Comparison of ENCODE assay signal across 21 cellular contexts in the genomic region with DNA sequence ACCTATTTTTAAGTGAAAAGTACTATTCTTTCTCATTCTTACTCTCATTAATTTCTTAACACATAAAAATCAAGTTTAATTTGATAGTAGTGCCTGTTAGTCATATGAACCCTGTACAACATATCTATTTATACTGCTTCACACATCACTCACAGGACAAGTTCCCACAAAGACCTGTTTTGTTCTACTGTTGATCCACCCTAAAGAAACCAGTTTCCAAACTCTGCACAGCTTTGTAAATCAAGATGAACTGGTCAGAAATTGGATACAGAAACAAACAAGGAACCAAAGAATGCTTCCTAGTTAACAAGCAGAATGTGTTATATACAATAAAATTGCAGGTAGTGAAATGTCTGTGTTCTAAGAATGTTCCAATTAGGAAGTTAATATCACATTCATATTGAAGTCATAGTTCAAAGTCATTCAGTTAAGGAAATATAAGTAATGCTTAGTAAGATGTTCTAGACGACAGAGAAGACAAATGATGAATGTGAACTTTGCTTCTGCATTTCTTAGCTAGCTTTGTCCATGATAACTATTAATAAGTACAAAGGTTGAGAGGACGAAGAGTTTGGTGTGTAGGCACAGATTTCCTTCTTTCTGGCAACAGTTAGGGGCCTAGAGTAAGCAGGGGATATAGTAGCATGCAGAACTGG. TPM values are rescaled to one million over a fixed set of nuclear protein-coding genes. Genes with fewer than 3 reads are reported as not detected.
DNase-seq lines count a peak whose midpoint lies in the region; ATAC-seq and TF ChIP-seq lines count a peak whose summit lies in the region.
"Had no signal": no experiment of that assay in that cellular context is flagged by ENCODE, and none has a peak within 500 bp of the region (broad histone marks: within the 10 kb centered on the region; RNA-seq: fewer than 3 reads in every experiment).

No MANE protein-coding gene starts in this region.

- no peak overlapping the region for H2BK5ac ChIP-seq in H9 (ENCODE audit: insufficient read length, low read length)

- no peak overlapping the region for H3K14ac ChIP-seq in H9 (ENCODE audit: insufficient read depth, low read length)

- H2BK120ac ChIP-seq in H9 (ENCODE audit: low read depth, low read length, poor library complexity, severe bottlenecking) = no peak overlapping the region

- no peak overlapping the region for H2BK12ac ChIP-seq in H9 (ENCODE audit: insufficient read length, low read depth, low read length)

- no peak overlapping the region for H3K4me3 ChIP-seq in skeletal muscle tissue (ENCODE audit: low read length in 3 of 3)
- H3K4me3 ChIP-seq: sigmoid colon had no signal

- no peak overlapping the region for H2AFZ ChIP-seq in H9 (ENCODE audit: low read length)

- H3K27ac ChIP-seq in H9 (ENCODE audit: insufficient read length, low read depth, low read length) (no peak overlapping the region), skeletal muscle tissue (ENCODE audit: low read depth, low read length) (peak overlapping the region; percentile 11)
- H3K27ac ChIP-seq: sigmoid colon had no signal

- no CpG with 5 or more reads among the region's 2 CpGs for WGBS in H9 (ENCODE audit: extremely low coverage, insufficient read length, low lambda C conversion rate)

- no peaks in the 10 kb centered on the region for H3K27me3 Mint-ChIP-seq in H9 (ENCODE audit: low read depth)
- H3K27me3 Mint-ChIP-seq in WTC11 (ENCODE audit: low read depth) = no peaks in the 10 kb centered on the region
- H3K27me3 Mint-ChIP-seq in immature natural killer cell (ENCODE audit: low read depth in 3 of 3) = no peaks in the 10 kb centered on the region
- H3K27me3 Mint-ChIP-seq in activated T-cell treated with anti-CD3 and anti-CD28 coated beads, Interleukin-2, amount 50 U/mL, for 24 hours = no peaks in the 10 kb centered on the region
- H3K27me3 Mint-ChIP-seq: activated naive CD8-positive, alpha-beta T cell; natural killer cell treated with Interleukin-12 subunit alpha and Interleukin-12 subunit beta and Interleukin-15 and Interleukin-18, amount 100 ng/mL, for 72 hours had no signal

- no peak overlapping the region for H4K8ac ChIP-seq in H9 (replicated peaks; ENCODE audit: insufficient read length, low read depth, low read length)

- CTCF ChIA-PET in WTC11 (lab: Charles Lee) = interaction anchor here (1.9 kb wide), 1 partner anchor 80 kb away, joined by 4 read pairs; no protein-coding TSS in a partner anchor

- H3K23ac ChIP-seq in H9 (ENCODE audit: insufficient read length, low read depth, low read length) = no peak overlapping the region

- H3K56ac ChIP-seq in H9 (ENCODE audit: insufficient read length, low read depth, low read length) = no peak overlapping the region

- H3K9ac ChIP-seq in H9 (ENCODE audit: extremely low read depth, insufficient read length, low read length) (no peak overlapping the region), skeletal muscle tissue (ENCODE audit: low read depth in 1 of 3, low read length in 3 of 3) (no peak overlapping the region)

- no peaks in the 10 kb centered on the region for H3K79me1 ChIP-seq in H9 (ENCODE audit: insufficient read depth, low read depth, low read length, poor library complexity, severe bottlenecking)

- H3K9me3 ChIP-seq in H9 (ENCODE audit: control insufficient read depth, low read depth, low read length) (no peaks in the 10 kb centered on the region), skeletal muscle tissue (ENCODE audit: control insufficient read depth in 3 of 3, low read length in 3 of 3) (no peaks in the 10 kb centered on the region)
- H3K9me3 ChIP-seq: sigmoid colon had no signal

- H2BK15ac ChIP-seq in H9 (ENCODE audit: low read depth, low read length) = no peak overlapping the region

- no peak overlapping the region for H2AK5ac ChIP-seq in H9 (ENCODE audit: insufficient read length, low read length)

- no peaks in the 10 kb centered on the region for H3K36me3 ChIP-seq in skeletal muscle tissue (ENCODE audit: control insufficient read depth in 3 of 3, insufficient read depth in 3 of 3, low read length in 3 of 3)
- H3K36me3 ChIP-seq: sigmoid colon had no signal

- no peak overlapping the region for H2BK20ac ChIP-seq in H9 (ENCODE audit: low read depth, low read length, poor library complexity, severe bottlenecking)

- intact Hi-C loops in Right ventricle myocardium inferior (cut with DNase I) = no loop called here

- no peak overlapping the region for H3K4me2 ChIP-seq in H9 (ENCODE audit: insufficient read depth, insufficient read length, low read length)

- no peaks in the 10 kb centered on the region for H4K20me1 ChIP-seq in H9 (ENCODE audit: control insufficient read depth, insufficient read depth, insufficient read length)

- H3K36me3 Mint-ChIP-seq in H9 (ENCODE audit: insufficient read depth in 1 of 3, low read depth in 3 of 3) (peaks cover 3 to 14% (median 8%) of the 10 kb centered on the region in 3 experiments; a peak in 6 of 7 replicates), WTC11 (peaks cover 5% of the 10 kb centered on the region), immature natural killer cell (peaks cover 0 to 17% (median 11%) of the 10 kb centered on the region in 3 donors)
- H3K36me3 Mint-ChIP-seq in activated T-cell treated with anti-CD3 and anti-CD28 coated beads, Interleukin-2, amount 50 U/mL, for 24 hours (ENCODE audit: low read depth) = peaks cover 18% of the 10 kb centered on the region
- H3K36me3 Mint-ChIP-seq: natural killer cell treated with Interleukin-12 subunit alpha and Interleukin-12 subunit beta and Interleukin-15 and Interleukin-18, amount 100 ng/mL, for 72 hours had no signal

- H3K4me1 ChIP-seq in H9 (ENCODE audit: insufficient read depth, low read length) (no peaks in the 10 kb centered on the region), skeletal muscle tissue (ENCODE audit: control insufficient read depth in 3 of 3, insufficient read depth in 3 of 3, low read length in 3 of 3) (peaks cover 14 to 16% (median 15%) of the 10 kb centered on the region in 3 donors)

- H3K23me2 ChIP-seq in H9 (ENCODE audit: insufficient read length, low read depth, low read length, poor library complexity, severe bottlenecking) = no peaks in the 10 kb centered on the region

- H3K79me2 ChIP-seq in H9 (ENCODE audit: insufficient read depth, low read length) = peaks cover 2% of the 10 kb centered on the region; the same call in 1 of the 2 replicates

- no peak overlapping the region for H4K5ac ChIP-seq in H9 (ENCODE audit: insufficient read length, low read depth, low read length)

- no peak for DNase-seq in H9
- DNase-seq in WTC11 (ENCODE audit: low spot score) = no peak
- DNase-seq in immature natural killer cell = no peak
- DNase-seq in activated T-cell treated with anti-CD3 and anti-CD28 coated beads, Interleukin-2, amount 50 U/mL, for 24 hours = no peak
- no peak for DNase-seq in stimulated activated CD4-positive, alpha-beta T cell treated with anti-CD3 and anti-CD28 coated beads, Interleukin-4, amount 100 ng/mL, for 1 hour
- no peak for DNase-seq in Right ventricle myocardium inferior (ENCODE audit: missing footprints)
- DNase-seq: activated CD4-positive, alpha-beta T cell treated with anti-CD3 and anti-CD28 coated beads for 4 hours; cerebellar nuclear complex; DMS 273 treated with DMSO at 0.1 percent for 48 hours; erythroblast; HCEC 1CT; NCI-H2029 treated with DMSO at 0.1 percent for 48 hours; NCI-H69; RPMI8226; sigmoid colon; stimulated activated naive CD4-positive, alpha-beta T cell treated with Interleukin-2 at 50 U/mL for 16 hours had no signal

- POLR2A ChIA-PET in WTC11 (lab: Charles Lee) = interaction anchor here (0.6 kb wide), 1 partner anchor 495 kb away, joined by 3 read pairs; no protein-coding TSS in a partner anchor

- ATAC-seq in WTC11 (no peak), HG02642 (IDR thresholded peaks at IDR 0.05; ENCODE audit: poor library complexity, unreplicated experiment) (no peak), Right ventricle myocardium inferior (no peak)
- ATAC-seq: left lobe of liver; natural killer cell treated with Interleukin-12 subunit alpha and Interleukin-12 subunit beta and Interleukin-15 and Interleukin-18, amount 100 ng/mL, for 72 hours had no signal

- H3K27ac Mint-ChIP-seq in H9 (peak overlapping the region; percentile 12 to 93 (median 84); a peak in 6 of 7 replicates), WTC11 (peak overlapping the region; percentile 81), immature natural killer cell (peak overlapping the region in 4 of 6 donors; percentile 2 to 22 (median 5))
- no peak overlapping the region for H3K27ac Mint-ChIP-seq in activated T-cell treated with anti-CD3 and anti-CD28 coated beads, Interleukin-2, amount 50 U/mL, for 24 hours
- H3K27ac Mint-ChIP-seq: activated naive CD8-positive, alpha-beta T cell; natural killer cell treated with Interleukin-12 subunit alpha and Interleukin-12 subunit beta and Interleukin-15 and Interleukin-18, amount 100 ng/mL, for 72 hours had no signal

- no peak overlapping the region for H3K18ac ChIP-seq in H9 (ENCODE audit: insufficient read length, low read depth, low read length)

- no peak overlapping the region for H3K4ac ChIP-seq in H9 (ENCODE audit: low read depth, low read length)

- H3K4me3 Mint-ChIP-seq in H9 = no peak overlapping the region
- H3K4me3 Mint-ChIP-seq in WTC11 = no peak overlapping the region
- H3K4me3 Mint-ChIP-seq in immature natural killer cell = no peak overlapping the region
- no peak overlapping the region for H3K4me3 Mint-ChIP-seq in activated T-cell treated with anti-CD3 and anti-CD28 coated beads, Interleukin-2, amount 50 U/mL, for 24 hours
- H3K4me3 Mint-ChIP-seq: activated naive CD8-positive, alpha-beta T cell; natural killer cell treated with Interleukin-12 subunit alpha and Interleukin-12 subunit beta and Interleukin-15 and Interleukin-18, amount 100 ng/mL, for 72 hours had no signal

- H4K91ac ChIP-seq in H9 (ENCODE audit: insufficient read length, low read depth, low read length) = no peak overlapping the region

- TF ChIP-seq CTCF in H9 (conservative IDR thresholded peaks at IDR 0.05) = no peak
- TF ChIP-seq CTCF in WTC11 (IDR thresholded peaks at IDR 0.05) = no peak

- H3K4me1 Mint-ChIP-seq in H9 (peaks cover 34 to 44% of the 10 kb centered on the region in 2 experiments), WTC11 (peaks cover 56% of the 10 kb centered on the region), immature natural killer cell (peaks cover 13 to 37% of the 10 kb centered on the region in 2 donors)
- H3K4me1 Mint-ChIP-seq in activated T-cell treated with anti-CD3 and anti-CD28 coated beads, Interleukin-2, amount 50 U/mL, for 24 hours (ENCODE audit: low read depth) = peaks cover 10% of the 10 kb centered on the region

- no peaks in the 10 kb centered on the region for H3K27me3 ChIP-seq in H9 (ENCODE audit: insufficient read depth, low read length)
- H3K27me3 ChIP-seq in skeletal muscle tissue (ENCODE audit: control insufficient read depth in 3 of 3, insufficient read depth in 3 of 3, low read length in 3 of 3) = no peaks in the 10 kb centered on the region
- H3K27me3 ChIP-seq: sigmoid colon had no signal

- H3T11ph ChIP-seq in H9 (ENCODE audit: low read length) = no peak overlapping the region

- no peaks in the 10 kb centered on the region for H3K9me3 Mint-ChIP-seq in H9
- no peaks in the 10 kb centered on the region; the same call in 1 of the 2 replicates for H3K9me3 Mint-ChIP-seq in WTC11
- H3K9me3 Mint-ChIP-seq in immature natural killer cell = no peaks in the 10 kb centered on the region
- H3K9me3 Mint-ChIP-seq in activated T-cell treated with anti-CD3 and anti-CD28 coated beads, Interleukin-2, amount 50 U/mL, for 24 hours = no peaks in the 10 kb centered on the region
- H3K9me3 Mint-ChIP-seq: natural killer cell treated with Interleukin-12 subunit alpha and Interleukin-12 subunit beta and Interleukin-15 and Interleukin-18, amount 100 ng/mL, for 72 hours had no signal

RNA-seq across cellular contexts. Expression of a gene that starts 33.4 kb away (rescaled TPM):
- total RNA-seq in H9 (2021) (14.1 and 14.4 TPM in 2 replicates), WTC11 (2021) (13.2 to 20.2 TPM (median 15.2 TPM) in 3 replicates), skeletal muscle tissue (18.3 TPM), Right ventricle myocardium inferior (9.4 TPM)
- 10 to 100 TPM; 10.9 to 16.0 (median 12.3) TPM for polyA plus RNA-seq in immature natural killer cell

RNA-seq across cellular contexts. Expression of a gene that starts 33.9 kb away (rescaled TPM):
- total RNA-seq in H9 (2021) = 67.6 and 70.2 TPM in 2 replicates
- total RNA-seq in WTC11 (2021) = 55.0 to 59.9 TPM (median 56.6 TPM) in 3 replicates
- 10 to 100 TPM; 38.8 to 45.2 (median 39.5) TPM for polyA plus RNA-seq in immature natural killer cell
- 57.4 TPM for total RNA-seq in skeletal muscle tissue
- total RNA-seq in Right ventricle myocardium inferior = 10.5 TPM
